Comparison of ENCODE assay signal across 8 cellular contexts in the genomic region with DNA sequence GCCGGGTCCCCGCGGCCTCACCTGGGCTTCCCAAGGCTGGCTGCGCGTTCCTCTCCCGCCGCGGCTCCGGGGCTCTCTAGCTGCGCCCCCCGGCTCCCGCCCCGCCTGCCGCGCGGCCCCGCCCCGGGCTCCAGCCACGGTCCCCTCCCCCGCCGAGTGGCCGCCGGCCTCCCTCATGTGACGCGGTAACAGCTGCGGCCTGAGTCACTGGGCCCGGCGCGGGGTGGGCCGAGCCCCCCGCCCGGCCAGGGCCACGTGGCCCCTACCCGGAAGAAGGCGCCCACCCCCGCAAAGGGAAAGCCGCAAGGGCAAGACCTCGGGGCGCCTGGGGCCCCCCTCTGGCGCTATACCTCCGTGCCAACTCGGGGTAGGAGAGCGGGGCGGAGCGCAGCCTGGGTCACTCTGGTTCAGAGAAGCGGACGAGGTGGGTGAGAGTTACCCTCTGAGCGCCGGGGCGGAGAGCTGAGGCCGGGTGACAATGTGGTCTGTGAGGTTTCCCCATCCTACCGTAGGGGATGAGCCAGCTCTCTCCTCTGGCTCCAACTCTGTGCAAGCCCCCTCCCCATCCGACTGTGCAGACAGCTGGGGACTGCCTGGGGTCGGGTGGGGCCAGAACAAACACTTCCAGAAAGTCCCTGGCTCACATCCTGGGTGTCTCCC. TPM values are rescaled to one million over a fixed set of nuclear protein-coding genes. Genes with fewer than 3 reads are reported as not detected.
DNase-seq lines count a peak whose midpoint lies in the region; ATAC-seq and TF ChIP-seq lines count a peak whose summit lies in the region.

Gene CD63, minus strand, starts transcription at position 78 of the 660 bp plus-strand sequence. CDS start 668 bp downstream, outside the sequence.

- peak; percentile 42 for ATAC-seq in GM19043 (IDR thresholded peaks at IDR 0.05; ENCODE audit: low read depth, unreplicated experiment)
- ATAC-seq in HG03280 (IDR thresholded peaks at IDR 0.05; ENCODE audit: unreplicated experiment): peak; percentile 75

- DNase-seq in NOMO-1 treated with DMSO at 0.1 percent for 48 hours (lab: John Stamatoyannopoulos, UW; ENCODE audit: unreplicated experiment) (peak; percentile 74), activated T-cell treated with anti-CD3 and anti-CD28 coated beads for 24 hours (ENCODE audit: low read depth) (peak; percentile 69), epithelial cell of esophagus (ENCODE audit: low read depth) (peak; percentile 76)
- peak; percentile 38 to 66 for DNase-seq in stimulated activated CD8-positive, alpha-beta memory T cell treated with anti-CD3 and anti-CD28 coated beads, Interleukin-4, amount 100 ng/mL, for 4 hours (ENCODE audit: low read depth in 2 of 2, low spot score in 1 of 2)

- H3K4me1 ChIP-seq in mononuclear cell (ENCODE audit: insufficient read depth, low read length): peaks cover 42% of the 10 kb centered on the region

- TF ChIP-seq CTCF in C4-2B (conservative IDR thresholded peaks at IDR 0.05) (no peak), epithelial cell of esophagus (IDR thresholded peaks at IDR 0.05; ENCODE audit: insufficient read depth, low read depth, low read length, missing control alignments) (no peak)

- H3K4me3 ChIP-seq in epithelial cell of esophagus (ENCODE audit: low read length) (peak within 1 kb of the TSS; percentile 74), mononuclear cell (ENCODE audit: low read length) (peak within 1 kb of the TSS; percentile 68)

- peak within 1 kb of the TSS; percentile 91 for H3K27ac ChIP-seq in C4-2B

- H3K9me3 ChIP-seq in mononuclear cell (ENCODE audit: low read depth, low read length): no peaks in the 10 kb centered on the region

- no peaks in the 10 kb centered on the region for H3K27me3 ChIP-seq in mononuclear cell (ENCODE audit: insufficient read depth, low read length)

RNA-seq across cellular contexts. Expression of gene CD63, which starts in this region (rescaled TPM):
- 184 TPM for total RNA-seq in mononuclear cell

Comparison
In these comparisons a context has a peak if more than half of its experiments do, and no peak if none do; other contexts are left out.
1. Peak in every context shown above with its lines: DNase-seq, ATAC-seq, H3K4me3 ChIP-seq and H3K27ac ChIP-seq.